1 cellular context compared by ENCODE assay signal in the genomic region with DNA sequence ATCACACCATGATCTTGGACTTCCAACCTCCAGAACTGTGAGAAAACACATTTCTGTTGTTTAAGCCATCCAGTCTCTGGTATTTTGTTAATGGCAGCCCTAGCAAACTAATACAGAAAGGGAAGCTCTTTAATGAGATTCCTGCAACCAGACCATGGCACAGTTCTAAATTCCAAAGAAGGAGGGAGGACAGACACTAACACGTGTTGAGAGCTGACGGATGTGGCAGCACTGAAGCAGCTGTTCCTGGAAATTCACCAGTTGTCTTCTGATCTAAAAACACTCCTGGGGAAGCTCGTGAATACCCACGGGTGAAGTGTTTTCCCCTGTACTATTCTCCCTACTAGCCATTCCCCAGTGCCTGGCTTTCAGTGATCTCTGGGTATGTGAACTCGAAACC.
TF ChIP-seq lines count a peak whose summit lies in the region.

No MANE protein-coding gene starts in this region.

TF ChIP-seq in K562, 482 proteins besides CTCF, POLR2A, EP300 and RAD21 (continued from another document):
- TF ChIP-seq ZNF639 (CRISPR knock-in tag; conservative IDR thresholded peaks at IDR 0.05 in 1 of 2, IDR thresholded peaks at IDR 0.05 in 1 of 2): no peak
- no peak for TF ChIP-seq ZBTB2 (IDR thresholded peaks at IDR 0.05)
- no peak for TF ChIP-seq MAZ (CRISPR knock-in tag; conservative IDR thresholded peaks at IDR 0.05 in 1 of 2, IDR thresholded peaks at IDR 0.05 in 1 of 2)
- TF ChIP-seq ZNF695 (CRISPR knock-in tag; IDR thresholded peaks at IDR 0.05): no peak
- no peak for TF ChIP-seq SRF (CRISPR knock-in tag; IDR thresholded peaks at IDR 0.05)
- TF ChIP-seq, protein P1, sequence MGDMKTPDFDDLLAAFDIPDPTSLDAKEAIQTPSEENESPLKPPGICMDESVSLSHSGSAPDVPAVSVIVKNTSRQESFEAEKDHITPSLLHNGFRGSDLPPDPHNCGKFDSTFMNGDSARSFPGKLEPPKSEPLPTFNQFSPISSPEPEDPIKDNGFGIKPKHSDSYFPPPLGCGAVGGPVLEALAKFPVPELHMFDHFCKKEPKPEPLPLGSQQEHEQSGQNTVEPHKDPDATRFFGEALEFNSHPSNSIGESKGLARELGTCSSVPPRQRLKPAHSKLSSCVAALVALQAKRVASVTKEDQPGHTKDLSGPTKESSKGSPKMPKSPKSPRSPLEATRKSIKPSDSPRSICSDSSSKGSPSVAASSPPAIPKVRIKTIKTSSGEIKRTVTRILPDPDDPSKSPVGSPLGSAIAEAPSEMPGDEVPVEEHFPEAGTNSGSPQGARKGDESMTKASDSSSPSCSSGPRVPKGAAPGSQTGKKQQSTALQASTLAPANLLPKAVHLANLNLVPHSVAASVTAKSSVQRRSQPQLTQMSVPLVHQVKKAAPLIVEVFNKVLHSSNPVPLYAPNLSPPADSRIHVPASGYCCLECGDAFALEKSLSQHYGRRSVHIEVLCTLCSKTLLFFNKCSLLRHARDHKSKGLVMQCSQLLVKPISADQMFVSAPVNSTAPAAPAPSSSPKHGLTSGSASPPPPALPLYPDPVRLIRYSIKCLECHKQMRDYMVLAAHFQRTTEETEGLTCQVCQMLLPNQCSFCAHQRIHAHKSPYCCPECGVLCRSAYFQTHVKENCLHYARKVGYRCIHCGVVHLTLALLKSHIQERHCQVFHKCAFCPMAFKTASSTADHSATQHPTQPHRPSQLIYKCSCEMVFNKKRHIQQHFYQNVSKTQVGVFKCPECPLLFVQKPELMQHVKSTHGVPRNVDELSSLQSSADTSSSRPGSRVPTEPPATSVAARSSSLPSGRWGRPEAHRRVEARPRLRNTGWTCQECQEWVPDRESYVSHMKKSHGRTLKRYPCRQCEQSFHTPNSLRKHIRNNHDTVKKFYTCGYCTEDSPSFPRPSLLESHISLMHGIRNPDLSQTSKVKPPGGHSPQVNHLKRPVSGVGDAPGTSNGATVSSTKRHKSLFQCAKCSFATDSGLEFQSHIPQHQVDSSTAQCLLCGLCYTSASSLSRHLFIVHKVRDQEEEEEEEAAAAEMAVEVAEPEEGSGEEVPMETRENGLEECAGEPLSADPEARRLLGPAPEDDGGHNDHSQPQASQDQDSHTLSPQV (IDR thresholded peaks at IDR 0.05): peak; percentile 75; the same call in 1 of the 2 replicates
- TF ChIP-seq, protein P2, sequence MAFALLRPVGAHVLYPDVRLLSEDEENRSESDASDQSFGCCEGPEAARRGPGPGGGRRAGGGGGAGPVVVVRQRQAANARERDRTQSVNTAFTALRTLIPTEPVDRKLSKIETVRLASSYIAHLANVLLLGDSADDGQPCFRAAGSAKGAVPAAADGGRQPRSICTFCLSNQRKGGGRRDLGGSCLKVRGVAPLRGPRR (CRISPR knock-in tag; IDR thresholded peaks at IDR 0.05): no peak
- TF ChIP-seq BRF1 (IDR thresholded peaks at IDR 0.05; ENCODE audit: borderline replicate concordance, extremely low read depth, insufficient read length): no peak
- no peak for TF ChIP-seq U2AF1 (optimal IDR thresholded peaks at IDR 0.05; ENCODE audit: low read depth, low read length)
- TF ChIP-seq TARDBP (IDR thresholded peaks at IDR 0.05): no peak
- TF ChIP-seq ZNF589 (CRISPR knock-in tag; IDR thresholded peaks at IDR 0.05; ENCODE audit: low read depth): no peak; the same call in 1 of the 2 replicates
